21 cellular contexts compared by ENCODE assay signal in genomic region chr20:58718729-58719128, GRCh38. TPM values are rescaled to one million over a fixed set of nuclear protein-coding genes. Genes with fewer than 3 reads are reported as not detected.
DNase-seq lines count a peak whose midpoint lies in the region; ATAC-seq, FAIRE-seq and TF ChIP-seq lines count a peak whose summit lies in the region.
"Had no signal": no experiment of that assay in that cellular context is flagged by ENCODE, and none has a peak within 500 bp of the region (broad histone marks: within the 10 kb centered on the region; RNA-seq: fewer than 3 reads in every experiment).

No MANE protein-coding gene starts in this region.

- no peak overlapping the region for H3K27ac ChIP-seq in sigmoid colon
- H3K27ac ChIP-seq: adrenal gland, HL-60 had no signal

- no peaks in the 10 kb centered on the region for H3K9me3 ChIP-seq in sigmoid colon
- H3K9me3 ChIP-seq: adrenal gland, MG63 had no signal

- H3K4me3 Mint-ChIP-seq in activated naive CD8-positive, alpha-beta T cell treated with anti-CD3 and anti-CD28 coated beads for 36 hours: no peak overlapping the region
- no peak overlapping the region for H3K4me3 Mint-ChIP-seq in activated naive CD8-positive, alpha-beta T cell treated with anti-CD3 and anti-CD28 coated beads, Interleukin-2, amount 50 U/mL, for 24 hours
- H3K4me3 Mint-ChIP-seq: IgD-negative memory B cell; stimulated activated effector memory CD8-positive, alpha-beta T cell treated with anti-CD3 and anti-CD28 coated beads, Interleukin-12 subunit alpha, Interleukin-12 subunit beta, amount 100 ng/mL, for 72 hours; T-helper 17 cell had no signal

- peak overlapping the region; percentile 54 for H3K27ac Mint-ChIP-seq in activated naive CD8-positive, alpha-beta T cell treated with anti-CD3 and anti-CD28 coated beads for 36 hours
- H3K27ac Mint-ChIP-seq in activated naive CD8-positive, alpha-beta T cell treated with anti-CD3 and anti-CD28 coated beads, Interleukin-2, amount 50 U/mL, for 24 hours: no peak overlapping the region
- H3K27ac Mint-ChIP-seq: stimulated activated effector memory CD8-positive, alpha-beta T cell treated with anti-CD3 and anti-CD28 coated beads, Interleukin-12 subunit alpha, Interleukin-12 subunit beta, amount 100 ng/mL, for 72 hours; T-helper 17 cell had no signal

- no peaks in the 10 kb centered on the region for H3K4me1 Mint-ChIP-seq in activated naive CD8-positive, alpha-beta T cell treated with anti-CD3 and anti-CD28 coated beads for 36 hours
- H3K4me1 Mint-ChIP-seq in activated naive CD8-positive, alpha-beta T cell treated with anti-CD3 and anti-CD28 coated beads, Interleukin-2, amount 50 U/mL, for 24 hours: no peaks in the 10 kb centered on the region
- H3K4me1 Mint-ChIP-seq: IgD-negative memory B cell had no signal

- H3K4me1 ChIP-seq in sigmoid colon: no peaks in the 10 kb centered on the region
- H3K4me1 ChIP-seq: adrenal gland had no signal

- no peak for TF ChIP-seq EP300 in sigmoid colon (IDR thresholded peaks at IDR 0.05)

- intact Hi-C loops in sigmoid colon (cut with DNase I): no loop called here

- no peaks in the 10 kb centered on the region for H3K9me3 Mint-ChIP-seq in activated naive CD8-positive, alpha-beta T cell treated with anti-CD3 and anti-CD28 coated beads for 36 hours
- no peaks in the 10 kb centered on the region for H3K9me3 Mint-ChIP-seq in activated naive CD8-positive, alpha-beta T cell treated with anti-CD3 and anti-CD28 coated beads, Interleukin-2, amount 50 U/mL, for 24 hours
- H3K9me3 Mint-ChIP-seq: stimulated activated effector memory CD8-positive, alpha-beta T cell treated with anti-CD3 and anti-CD28 coated beads, Interleukin-12 subunit alpha, Interleukin-12 subunit beta, amount 100 ng/mL, for 72 hours had no signal

- TF ChIP-seq POLR2A in NB4 (IDR thresholded peaks at IDR 0.05; ENCODE audit: extremely low read depth, insufficient read length) (no peak), sigmoid colon (IDR thresholded peaks at IDR 0.05) (no peak), H54 (IDR thresholded peaks at IDR 0.05; ENCODE audit: low read depth, low read length) (no peak), GM12892 (IDR thresholded peaks at IDR 0.05; ENCODE audit: low read depth, low read length) (no peak)

- FAIRE-seq in H54 (lab: Jason Lieb, UNC) (no peak), GM12892 (lab: Jason Lieb, UNC) (no peak)
- FAIRE-seq: endothelial cell of umbilical vein, G401.6, islet of Langerhans had no signal

- no peaks in the 10 kb centered on the region for H3K36me3 ChIP-seq in sigmoid colon
- H3K36me3 ChIP-seq: adrenal gland, MG63 had no signal

- ATAC-seq in activated naive CD8-positive, alpha-beta T cell treated with anti-CD3 and anti-CD28 coated beads, Interleukin-2, amount 50 U/mL, for 24 hours: no peak
- no peak for ATAC-seq in GM18868 (IDR thresholded peaks at IDR 0.05; ENCODE audit: unreplicated experiment)
- ATAC-seq: stimulated activated effector memory CD8-positive, alpha-beta T cell treated with anti-CD3 and anti-CD28 coated beads, Interleukin-12 subunit alpha, Interleukin-12 subunit beta, amount 100 ng/mL, for 72 hours; T-helper 17 cell had no signal

- no peak for DNase-seq in activated naive CD8-positive, alpha-beta T cell treated with anti-CD3 and anti-CD28 coated beads for 36 hours
- no peak for DNase-seq in activated naive CD8-positive, alpha-beta T cell treated with anti-CD3 and anti-CD28 coated beads, Interleukin-2, amount 50 U/mL, for 24 hours
- peak; percentile 0 for DNase-seq in NB4 (ENCODE audit: low read depth)
- peak; percentile 9 for DNase-seq in iPS-NIHi7 (ENCODE audit: extremely low spot score)
- DNase-seq in sigmoid colon: peak; percentile 37
- DNase-seq in H54 (ENCODE audit: insufficient read length, low spot score): no peak
- no peak for DNase-seq in GM12892 (ENCODE audit: insufficient read length)
- DNase-seq: cortex of kidney, DMS 273 treated with DMSO at 0.1 percent for 48 hours, MG63, NCI-H748 treated with DMSO at 0.1 percent for 48 hours, OCI-M1, T-helper 17 cell had no signal

- peaks cover 0 to 27% (median 22%) of the 10 kb centered on the region in 3 donors for H3K27me3 ChIP-seq in sigmoid colon
- H3K27me3 ChIP-seq: adrenal gland, MG63 had no signal

- H3K27me3 Mint-ChIP-seq in activated naive CD8-positive, alpha-beta T cell treated with anti-CD3 and anti-CD28 coated beads for 36 hours: peaks cover 25% of the 10 kb centered on the region
- H3K27me3 Mint-ChIP-seq in activated naive CD8-positive, alpha-beta T cell treated with anti-CD3 and anti-CD28 coated beads, Interleukin-2, amount 50 U/mL, for 24 hours: peaks cover 19% of the 10 kb centered on the region

- TF ChIP-seq CTCF in NB4 (IDR thresholded peaks at IDR 0.05; ENCODE audit: low read depth, low read length) (no peak), sigmoid colon (IDR thresholded peaks at IDR 0.05) (no peak)

- H3K36me3 Mint-ChIP-seq in activated naive CD8-positive, alpha-beta T cell treated with anti-CD3 and anti-CD28 coated beads for 36 hours: no peaks in the 10 kb centered on the region
- H3K36me3 Mint-ChIP-seq in activated naive CD8-positive, alpha-beta T cell treated with anti-CD3 and anti-CD28 coated beads, Interleukin-2, amount 50 U/mL, for 24 hours (ENCODE audit: low read depth): no peaks in the 10 kb centered on the region

- 88 to 89% methylated on average over 10 of the region's 10 CpGs for WGBS in sigmoid colon, 2 donors

- H3K4me3 ChIP-seq in NB4 (ENCODE audit: low read depth, low read length) (no peak overlapping the region), sigmoid colon (no peak overlapping the region)
- H3K4me3 ChIP-seq: adrenal gland, MG63 had no signal

RNA-seq across cellular contexts. Expression of gene NPEPL1, which starts 26.1 kb away (rescaled TPM):
- total RNA-seq in activated naive CD8-positive, alpha-beta T cell treated with anti-CD3 and anti-CD28 coated beads for 36 hours: 10 to 100 TPM; 13.7 to 15.2 TPM
- total RNA-seq in sigmoid colon: 10 to 100 TPM; 22.9 to 65.1 (median 46.0) TPM
- 10 to 100 TPM; 10.6 to 26.5 (median 16.8) TPM for polyA plus RNA-seq in sigmoid colon
- polyA plus RNA-seq in GM12892 (2012; ENCODE audit: missing spikeins): 16.0 TPM

Comparison
In these comparisons a context has a peak if more than half of its experiments do, and no peak if none do; other contexts are left out.
1. DNase-seq: peak in NB4 (single experiment), iPS-NIHi7 (single experiment) and sigmoid colon (single experiment); none in activated naive CD8-positive, alpha-beta T cell treated with anti-CD3 and anti-CD28 coated beads for 36 hours (single experiment), activated naive CD8-positive, alpha-beta T cell treated with anti-CD3 and anti-CD28 coated beads, Interleukin-2, amount 50 U/mL, for 24 hours (single experiment), H54 (single experiment) and GM12892 (single experiment).